1 cellular context compared by ENCODE assay signal in genomic region chr2:36528274-36528673, GRCh38.
TF ChIP-seq lines count a peak whose summit lies in the region.

No MANE protein-coding gene starts in this region.

TF ChIP-seq in IMR-90, 13 proteins besides CTCF, POLR2A, EP300 and RAD21 (continued from another document):
- TF ChIP-seq, protein P1, sequence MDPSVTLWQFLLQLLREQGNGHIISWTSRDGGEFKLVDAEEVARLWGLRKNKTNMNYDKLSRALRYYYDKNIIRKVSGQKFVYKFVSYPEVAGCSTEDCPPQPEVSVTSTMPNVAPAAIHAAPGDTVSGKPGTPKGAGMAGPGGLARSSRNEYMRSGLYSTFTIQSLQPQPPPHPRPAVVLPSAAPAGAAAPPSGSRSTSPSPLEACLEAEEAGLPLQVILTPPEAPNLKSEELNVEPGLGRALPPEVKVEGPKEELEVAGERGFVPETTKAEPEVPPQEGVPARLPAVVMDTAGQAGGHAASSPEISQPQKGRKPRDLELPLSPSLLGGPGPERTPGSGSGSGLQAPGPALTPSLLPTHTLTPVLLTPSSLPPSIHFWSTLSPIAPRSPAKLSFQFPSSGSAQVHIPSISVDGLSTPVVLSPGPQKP (IDR thresholded peaks at IDR 0.05; ENCODE audit: borderline replicate concordance, low read depth, low read length), result no peak
TF ChIP-seq in IMR-90: peak in this region for 0.
